In the genomic region with DNA sequence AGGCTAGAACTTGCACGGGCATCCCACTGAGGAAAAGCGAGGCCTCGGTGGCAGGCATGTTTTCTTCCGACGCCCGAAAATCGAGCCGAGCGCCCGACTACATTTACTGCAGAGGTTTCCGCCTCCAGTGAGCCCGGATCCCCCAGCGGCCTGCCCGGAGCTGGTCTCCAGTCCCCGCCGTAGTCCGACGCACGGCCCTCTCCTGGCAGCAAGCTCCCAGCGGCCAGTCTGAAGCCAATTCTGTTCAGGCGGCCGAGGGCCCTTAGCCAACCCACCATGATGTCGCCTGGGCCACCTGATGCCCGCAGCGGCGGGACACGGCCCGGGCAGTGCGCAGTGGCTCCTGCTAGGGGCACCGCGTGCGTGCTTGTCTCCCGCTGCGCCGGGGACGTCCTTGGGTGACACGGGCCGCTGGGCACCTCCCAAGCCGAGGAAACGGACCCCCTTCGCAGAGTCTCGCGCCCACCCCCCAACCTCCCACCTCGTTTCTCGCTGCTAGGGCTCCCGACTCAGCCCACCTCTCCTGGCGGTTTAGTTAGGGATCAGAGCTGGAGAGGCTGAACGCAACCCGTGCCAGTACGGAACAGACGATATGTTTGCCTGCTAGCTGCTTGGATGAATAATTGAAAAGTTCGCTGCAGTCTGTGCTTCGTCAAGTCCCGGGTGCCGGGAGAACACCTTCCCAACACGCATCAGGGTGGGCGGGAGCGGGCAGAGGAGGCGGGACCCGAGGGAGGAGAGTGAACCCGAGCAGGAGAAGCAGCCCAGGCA, we compare ENCODE assay signal across 1 cellular context.
TF ChIP-seq lines count a peak whose summit lies in the region.

No MANE protein-coding gene starts in this region.

TF ChIP-seq in WTC11, 78 proteins besides CTCF, POLR2A, EP300 and RAD21:
- TF ChIP-seq FOXK1 (CRISPR knock-in tag; IDR thresholded peaks at IDR 0.05) (peak; percentile 25; the same call in 1 of the 2 replicates), TEAD4 (CRISPR knock-in tag; IDR thresholded peaks at IDR 0.05) (no peak), ETV6 (CRISPR knock-in tag; IDR thresholded peaks at IDR 0.05) (peak; percentile 10; the same call in 1 of the 2 replicates), FOXP1 (CRISPR knock-in tag; IDR thresholded peaks at IDR 0.05; ENCODE audit: borderline replicate concordance) (peak; percentile 37; the same call in 1 of the 2 replicates), NFE2L1 (CRISPR knock-in tag; IDR thresholded peaks at IDR 0.05) (peak; percentile 66; the same call in 1 of the 2 replicates), MYBL2 (CRISPR knock-in tag; IDR thresholded peaks at IDR 0.05) (0 out of 2 replicates have a peak, but pooled peaks have one; percentile 48)
- TF ChIP-seq, protein P1, sequence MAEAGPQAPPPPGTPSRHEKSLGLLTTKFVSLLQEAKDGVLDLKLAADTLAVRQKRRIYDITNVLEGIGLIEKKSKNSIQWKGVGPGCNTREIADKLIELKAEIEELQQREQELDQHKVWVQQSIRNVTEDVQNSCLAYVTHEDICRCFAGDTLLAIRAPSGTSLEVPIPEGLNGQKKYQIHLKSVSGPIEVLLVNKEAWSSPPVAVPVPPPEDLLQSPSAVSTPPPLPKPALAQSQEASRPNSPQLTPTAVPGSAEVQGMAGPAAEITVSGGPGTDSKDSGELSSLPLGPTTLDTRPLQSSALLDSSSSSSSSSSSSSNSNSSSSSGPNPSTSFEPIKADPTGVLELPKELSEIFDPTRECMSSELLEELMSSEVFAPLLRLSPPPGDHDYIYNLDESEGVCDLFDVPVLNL (CRISPR knock-in tag; IDR thresholded peaks at IDR 0.05; ENCODE audit: borderline replicate concordance, low read depth) = 0 out of 2 replicates have a peak, but pooled peaks have one; percentile 23
- TF ChIP-seq, protein P2, sequence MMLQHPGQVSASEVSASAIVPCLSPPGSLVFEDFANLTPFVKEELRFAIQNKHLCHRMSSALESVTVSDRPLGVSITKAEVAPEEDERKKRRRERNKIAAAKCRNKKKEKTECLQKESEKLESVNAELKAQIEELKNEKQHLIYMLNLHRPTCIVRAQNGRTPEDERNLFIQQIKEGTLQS (CRISPR knock-in tag; conservative IDR thresholded peaks at IDR 0.05) = no peak
- TF ChIP-seq, protein P3, sequence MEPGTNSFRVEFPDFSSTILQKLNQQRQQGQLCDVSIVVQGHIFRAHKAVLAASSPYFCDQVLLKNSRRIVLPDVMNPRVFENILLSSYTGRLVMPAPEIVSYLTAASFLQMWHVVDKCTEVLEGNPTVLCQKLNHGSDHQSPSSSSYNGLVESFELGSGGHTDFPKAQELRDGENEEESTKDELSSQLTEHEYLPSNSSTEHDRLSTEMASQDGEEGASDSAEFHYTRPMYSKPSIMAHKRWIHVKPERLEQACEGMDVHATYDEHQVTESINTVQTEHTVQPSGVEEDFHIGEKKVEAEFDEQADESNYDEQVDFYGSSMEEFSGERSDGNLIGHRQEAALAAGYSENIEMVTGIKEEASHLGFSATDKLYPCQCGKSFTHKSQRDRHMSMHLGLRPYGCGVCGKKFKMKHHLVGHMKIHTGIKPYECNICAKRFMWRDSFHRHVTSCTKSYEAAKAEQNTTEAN (CRISPR knock-in tag; IDR thresholded peaks at IDR 0.05) = peak; percentile 66; the same call in 1 of the 2 replicates
TF ChIP-seq in WTC11: peak in this region for 7.
